Comparison of ENCODE assay signal across 20 cellular contexts in the genomic region with DNA sequence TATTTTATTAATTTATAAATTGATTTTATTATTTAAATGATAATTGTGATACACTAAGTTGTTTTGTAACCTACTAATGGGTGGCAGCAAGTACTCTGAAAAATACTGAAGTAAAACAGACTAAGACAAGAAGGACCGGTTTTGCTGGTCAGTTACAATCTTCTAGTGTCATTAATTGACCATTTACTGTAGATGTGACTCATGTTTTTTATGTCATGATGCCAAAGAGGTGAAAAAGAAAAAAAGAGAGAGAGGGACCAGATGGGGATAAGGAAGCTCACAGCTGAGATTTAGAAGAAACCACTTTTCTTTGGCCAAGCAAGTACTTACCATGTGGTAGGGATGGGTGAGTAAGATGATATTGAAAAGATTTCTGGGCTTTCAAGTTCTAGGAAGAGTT.
A peak's percentile ranks its signal among the peaks of the same experiment; 100 is the strongest.
DNase-seq lines count a peak whose midpoint lies in the region; ATAC-seq, FAIRE-seq and TF ChIP-seq lines count a peak whose summit lies in the region.
"Had no signal": no experiment of that assay in that cellular context is flagged by ENCODE, and none has a peak within 500 bp of the region (broad histone marks: within the 10 kb centered on the region; RNA-seq: fewer than 3 reads in every experiment).

No MANE protein-coding gene starts in this region.

- no peaks in the 10 kb centered on the region for H3K9me3 ChIP-seq in prostate gland

- no peaks in the 10 kb centered on the region for H3K27me3 ChIP-seq in bronchial epithelial cell (ENCODE audit: control insufficient read depth, insufficient read depth, low read length)
- H3K27me3 ChIP-seq in prostate gland (replicated peaks; ENCODE audit: insufficient read depth), result no peaks in the 10 kb centered on the region

- DNase-seq in DMS53 treated with DMSO at 0.1 percent for 48 hours (lab: John Stamatoyannopoulos, UW; ENCODE audit: unreplicated experiment) (peak; percentile 62), HPDE6-E6E7 (ENCODE audit: extremely low spot score) (peak; percentile 7), bronchial epithelial cell (ENCODE audit: low read depth) (peak; percentile 1), prostate gland (ENCODE audit: low spot score) (peak; percentile 3)
- no peak for DNase-seq in stimulated activated CD4-positive, alpha-beta T cell treated with anti-CD3 and anti-CD28 coated beads, Interleukin-4, amount 100 ng/mL, for 4 hours
- DNase-seq: AML-193; DND-41; KBM-7; NCI-H1436; NCI-H1930; NCI-H2171; NCI-H526 treated with DMSO at 0.1 percent for 48 hours; NK-92 treated with Interleukin-12 subunit alpha and Interleukin-12 subunit beta, amount 100 ng/mL, for 24 hours; SHP77; T-cell had no signal

- H3K27ac ChIP-seq in prostate gland, result no peak overlapping the region
- H3K27ac ChIP-seq: C4-2B had no signal

- H3K4me3 ChIP-seq in bronchial epithelial cell (ENCODE audit: low read depth, low read length) (no peak overlapping the region), prostate gland (no peak overlapping the region)

- WGBS in prostate gland, result 55% methylated on average over 1 of the region's 1 CpG

- no peaks in the 10 kb centered on the region for H3K4me1 ChIP-seq in prostate gland (replicated peaks)

- FAIRE-seq in bronchial epithelial cell (lab: Jason Lieb, UNC), result no peak
- FAIRE-seq: HepG2 had no signal

- no peak for TF ChIP-seq POLR2A in prostate gland (IDR thresholded peaks at IDR 0.05)

- no peaks in the 10 kb centered on the region for H3K36me3 ChIP-seq in bronchial epithelial cell (ENCODE audit: control insufficient read depth, insufficient read depth, low read length)
- no peaks in the 10 kb centered on the region for H3K36me3 ChIP-seq in prostate gland

- intact Hi-C loops in prostate gland (cut with DNase I), result no loop called here

- no peak for ATAC-seq in HG03442 (IDR thresholded peaks at IDR 0.05; ENCODE audit: unreplicated experiment)
- no peak for ATAC-seq in HG03045 (IDR thresholded peaks at IDR 0.05; ENCODE audit: unreplicated experiment)
- ATAC-seq: HepG2, SK-N-SH treated with all-trans-retinoic acid at 6 μM for 48 hours, T-cell had no signal

- TF ChIP-seq CTCF in bronchial epithelial cell (IDR thresholded peaks at IDR 0.05; ENCODE audit: insufficient read depth, low read length, severe bottlenecking) (no peak), prostate gland (IDR thresholded peaks at IDR 0.05) (no peak)

Comparison
In these comparisons a context has a peak if more than half of its experiments do, and no peak if none do; other contexts are left out.
1. DNase-seq: peak in DMS53 treated with DMSO at 0.1 percent for 48 hours (single experiment), HPDE6-E6E7 (single experiment), bronchial epithelial cell (single experiment) and prostate gland (single experiment); none in stimulated activated CD4-positive, alpha-beta T cell treated with anti-CD3 and anti-CD28 coated beads, Interleukin-4, amount 100 ng/mL, for 4 hours (0 of 2).